ENCODE assay signal across 14 cellular contexts in genomic region chr17:41772586-41773189, GRCh38. TPM values are rescaled to one million over a fixed set of nuclear protein-coding genes. Genes with fewer than 3 reads are reported as not detected.
DNase-seq lines count a peak whose midpoint lies in the region; ATAC-seq and TF ChIP-seq lines count a peak whose summit lies in the region.
"Had no signal": no experiment of that assay in that cellular context is flagged by ENCODE, and none has a peak within 500 bp of the region (broad histone marks: within the 10 kb centered on the region; RNA-seq: fewer than 3 reads in every experiment).

No MANE protein-coding gene starts in this region.

- no peaks in the 10 kb centered on the region for H3K79me2 ChIP-seq in osteoblast (ENCODE audit: insufficient read depth, low read length)

- 83% methylated on average over 19 of the region's 19 CpGs for WGBS in right cardiac atrium

- H3K4me2 ChIP-seq in BLaER1 (peak overlapping the region; percentile 99), osteoblast (ENCODE audit: insufficient read depth, low read length) (no peak overlapping the region)

- H3K9me3 ChIP-seq in BLaER1 (no peaks in the 10 kb centered on the region), RWPE2 (ENCODE audit: severe bottlenecking) (no peaks in the 10 kb centered on the region), right cardiac atrium (ENCODE audit: control insufficient read depth, low read length) (no peaks in the 10 kb centered on the region), osteoblast (ENCODE audit: low read depth, low read length) (no peaks in the 10 kb centered on the region)

- intact Hi-C loops in right cardiac atrium (cut with DNase I) = no loop called here

- TF ChIP-seq CTCF in RWPE2 (IDR thresholded peaks at IDR 0.05; ENCODE audit: poor library complexity, severe bottlenecking) (no peak), osteoblast (IDR thresholded peaks at IDR 0.05; ENCODE audit: extremely low read depth, low read depth, low read length) (no peak)

- H3K27me3 ChIP-seq in BLaER1 (no peaks in the 10 kb centered on the region), RWPE2 (ENCODE audit: insufficient read depth, poor library complexity, severe bottlenecking) (no peaks in the 10 kb centered on the region), right cardiac atrium (ENCODE audit: control insufficient read depth, insufficient read depth) (no peaks in the 10 kb centered on the region), osteoblast (ENCODE audit: insufficient read depth, low read length) (no peaks in the 10 kb centered on the region)

- H3K27ac ChIP-seq in BLaER1 (peak overlapping the region; percentile 60), RWPE2 (ENCODE audit: poor library complexity, severe bottlenecking) (peak overlapping the region; percentile 94), right cardiac atrium (ENCODE audit: low read length) (peak overlapping the region; percentile 54), osteoblast (ENCODE audit: low read depth, low read length) (no peak overlapping the region)

- H3K4me1 ChIP-seq in BLaER1 (peaks cover 63% of the 10 kb centered on the region), RWPE2 (ENCODE audit: insufficient read depth, poor library complexity, severe bottlenecking) (peaks cover 56% of the 10 kb centered on the region), right cardiac atrium (ENCODE audit: control insufficient read depth, insufficient read depth, low read length) (peaks cover 35% of the 10 kb centered on the region), osteoblast (ENCODE audit: insufficient read depth, low read length) (peaks cover 8% of the 10 kb centered on the region)

- DNase-seq in RWPE2 (ENCODE audit: low spot score) (no peak), right cardiac atrium (peak in 1 of 3 donors; percentile 39), osteoblast (ENCODE audit: insufficient read length, low spot score, missing footprints) (peak; percentile 75), AG08396 (ENCODE audit: low spot score) (no peak), SW 1271 (lab: John Stamatoyannopoulos, UW) (no peak), amniotic stem cell (lab: John Stamatoyannopoulos, UW) (no peak)
- DNase-seq in stimulated activated CD4-positive, alpha-beta T cell treated with anti-CD3 and anti-CD28 coated beads, Interleukin-4, amount 100 ng/mL, for 1 hour = no peak
- DNase-seq: activated CD4-positive, alpha-beta T cell treated with anti-CD3 and anti-CD28 coated beads, Interleukin-2, amount 50 U/mL, for 48 hours; activated naive CD4-positive, alpha-beta T cell treated with Interleukin-2 at 50 U/mL for 16 hours; AML-193; NCI-H2107 had no signal

- H3K36me3 ChIP-seq in BLaER1 (peaks cover 91% of the 10 kb centered on the region), RWPE2 (ENCODE audit: low read depth) (peaks cover 82% of the 10 kb centered on the region), osteoblast (ENCODE audit: insufficient read depth, low read length) (no peaks in the 10 kb centered on the region)

- H4K20me1 ChIP-seq in BLaER1 (peaks cover 100% of the 10 kb centered on the region), osteoblast (ENCODE audit: insufficient read depth, low read length) (peaks cover 6% of the 10 kb centered on the region)

- no peak overlapping the region for H2AFZ ChIP-seq in osteoblast (ENCODE audit: low read length)

- peak overlapping the region; percentile 49 for H3K9ac ChIP-seq in BLaER1

- no peak overlapping the region for H3K4me3 ChIP-seq in BLaER1
- no peak overlapping the region for H3K4me3 ChIP-seq in RWPE2 (ENCODE audit: severe bottlenecking)
- no peak overlapping the region for H3K4me3 ChIP-seq in right cardiac atrium (ENCODE audit: low read length)
- no peak overlapping the region for H3K4me3 ChIP-seq in osteoblast (ENCODE audit: insufficient read depth, low read length)

- ATAC-seq in RWPE2 (ENCODE audit: low read depth) (no peak), right cardiac atrium (no peak)

RNA-seq across cellular contexts. Expression of gene JUP, which starts 13.8 kb away (rescaled TPM):
- total RNA-seq in right cardiac atrium = 100 to 1,000 TPM; 135 to 239 (median 187) TPM
- 145 TPM for polyA plus RNA-seq in right cardiac atrium
- 18.0 and 24.2 TPM in 2 replicates for total RNA-seq in osteoblast

RNA-seq across cellular contexts. Expression of gene HAP1, which starts 38.2 kb away (rescaled TPM):
- total RNA-seq in right cardiac atrium (not detected), osteoblast (under 0.01 TPM in 1 of 2 replicates, not detected in the other)
- 0.05 TPM for polyA plus RNA-seq in right cardiac atrium
- total RNA-seq: myocyte, skeletal muscle tissue had no signal

RNA-seq across cellular contexts. Expression of gene P3H4, which starts 39.1 kb away (rescaled TPM):
- total RNA-seq in right cardiac atrium = 10 to 100 TPM; 12.1 to 17.1 (median 13.9) TPM
- 9.8 TPM for polyA plus RNA-seq in right cardiac atrium
- total RNA-seq in osteoblast = 59.7 and 66.6 TPM in 2 replicates

RNA-seq across cellular contexts. Expression of gene FKBP10, which starts 40.1 kb away (rescaled TPM):
- total RNA-seq in right cardiac atrium = 10 to 100 TPM; 26.5 to 42.7 (median 38.8) TPM
- 24.8 TPM for polyA plus RNA-seq in right cardiac atrium
- 387 and 396 TPM in 2 replicates for total RNA-seq in osteoblast
